ENCODE assay signal across 8 cellular contexts in the genomic region with DNA sequence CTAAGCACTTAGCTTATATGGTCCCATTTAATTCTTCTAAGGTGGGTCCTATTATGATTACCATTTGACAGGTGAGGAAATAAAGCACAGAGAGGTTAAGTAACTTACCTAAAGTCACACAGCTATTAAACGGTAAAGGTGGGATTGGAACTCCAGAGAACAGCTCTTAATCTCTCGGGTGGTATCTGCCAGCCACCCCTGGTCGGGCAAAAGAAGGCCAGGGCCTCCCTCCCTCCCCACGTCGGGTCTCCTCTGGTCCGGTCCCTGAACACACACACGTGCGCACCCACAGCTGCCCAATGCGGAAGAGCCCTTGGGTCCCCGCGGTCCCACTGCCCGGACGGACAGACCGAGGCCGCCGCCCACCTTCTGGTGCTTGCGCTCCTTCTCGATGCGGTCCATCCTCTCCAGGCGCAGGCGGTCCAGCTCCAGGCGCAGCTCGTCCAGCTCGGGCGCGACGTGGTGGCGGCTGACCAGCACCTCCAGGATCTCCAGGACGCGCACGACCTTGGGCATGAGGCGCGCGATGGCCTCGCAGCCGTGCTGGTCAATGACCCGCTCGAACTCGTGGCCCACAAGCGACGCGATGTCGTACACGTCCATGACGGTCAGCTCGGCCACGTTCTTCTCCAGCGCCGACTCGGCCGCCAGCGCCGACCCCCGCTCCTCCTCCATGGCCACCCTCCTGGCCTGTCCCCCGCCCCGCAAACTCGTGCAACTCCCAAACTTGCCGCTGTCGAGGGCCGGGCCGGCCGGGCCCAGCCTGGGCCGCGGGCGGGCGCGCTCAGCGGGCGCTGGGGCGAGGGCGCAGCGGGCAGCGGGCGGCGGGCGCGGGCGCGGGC. TPM values are rescaled to one million over a fixed set of nuclear protein-coding genes. Genes with fewer than 3 reads are reported as not detected.
DNase-seq lines count a peak whose midpoint lies in the region; ATAC-seq and TF ChIP-seq lines count a peak whose summit lies in the region.

No MANE protein-coding gene starts in this region.

- H3K27me3 Mint-ChIP-seq in activated naive CD8-positive, alpha-beta T cell treated with anti-CD3 and anti-CD28 coated beads, Interleukin-2, amount 10 ng/mL, durations not matched to agents 7 days and 5 days, result peaks cover 21% of the 10 kb centered on the region
- H3K27me3 Mint-ChIP-seq in osteocyte (ENCODE audit: unreplicated experiment), result peaks cover 3% of the 10 kb centered on the region

- ATAC-seq in activated naive CD8-positive, alpha-beta T cell treated with anti-CD3 and anti-CD28 coated beads, Interleukin-2, amount 10 ng/mL, durations not matched to agents 7 days and 5 days (ENCODE audit: low read depth), result no peak
- ATAC-seq in GM21576 (IDR thresholded peaks at IDR 0.05; ENCODE audit: unreplicated experiment), result no peak

- peak overlapping the region; percentile 16 for H3K27ac Mint-ChIP-seq in activated naive CD8-positive, alpha-beta T cell treated with anti-CD3 and anti-CD28 coated beads, Interleukin-2, amount 10 ng/mL, durations not matched to agents 7 days and 5 days
- H3K27ac Mint-ChIP-seq in osteocyte (ENCODE audit: unreplicated experiment), result peak overlapping the region; percentile 82

- H3K36me3 Mint-ChIP-seq in activated naive CD8-positive, alpha-beta T cell treated with anti-CD3 and anti-CD28 coated beads, Interleukin-2, amount 10 ng/mL, durations not matched to agents 7 days and 5 days, result peaks cover 2% of the 10 kb centered on the region
- H3K36me3 Mint-ChIP-seq in osteocyte (ENCODE audit: unreplicated experiment), result peaks cover 9% of the 10 kb centered on the region

- POLR2A ChIA-PET in activated naive CD8-positive, alpha-beta T cell treated with anti-CD3 and anti-CD28 coated beads, Interleukin-2, amount 10 ng/mL, durations not matched to agents 7 days and 5 days (lab: Charles Lee), result interaction anchor here (0.6 to 1.2 kb wide), 3 partner anchors 9 to 85 kb away, joined by 3 read pairs; a partner anchor contains a TSS

- TF ChIP-seq CTCF in GM12875 (IDR thresholded peaks at IDR 0.05; ENCODE audit: borderline replicate concordance, insufficient read depth, low read depth, low read length) (no peak), LNCaP clone FGC (IDR thresholded peaks at IDR 0.05; ENCODE audit: control insufficient read depth, extremely low read depth, insufficient read depth) (no peak), osteocyte (IDR thresholded peaks at IDR 0.05) (no peak)

- H3K4me1 Mint-ChIP-seq in activated naive CD8-positive, alpha-beta T cell treated with anti-CD3 and anti-CD28 coated beads, Interleukin-2, amount 10 ng/mL, durations not matched to agents 7 days and 5 days, result peaks cover 13% of the 10 kb centered on the region
- peaks cover 30% of the 10 kb centered on the region for H3K4me1 Mint-ChIP-seq in osteocyte (ENCODE audit: unreplicated experiment)

- peak; percentile 4 for DNase-seq in LNCaP clone FGC (ENCODE audit: low read depth)
- no peak for DNase-seq in activated naive CD8-positive, alpha-beta T cell treated with anti-CD3 and anti-CD28 coated beads, Interleukin-2, amount 10 ng/mL, durations not matched to agents 7 days and 5 days
- DNase-seq in cardiac septum (ENCODE audit: low spot score), result peak; percentile 78
- peak; percentile 85 for DNase-seq in osteocyte (ENCODE audit: extremely low spot score, unreplicated experiment)
- no peak for DNase-seq in NCI-H226
- DNase-seq in NCI-H446 (lab: John Stamatoyannopoulos, UW), result no peak

- intact Hi-C loops in cardiac septum (cut with DNase I), result loop anchor here (5.0 kb wide), 1 partner anchor 146 kb away; no protein-coding TSS in a partner anchor

- peak overlapping the region; percentile 53 for H3K4me3 ChIP-seq in GM12875 (ENCODE audit: low read depth, low read length)
- H3K4me3 ChIP-seq in LNCaP clone FGC (ENCODE audit: low read depth, low read length), result peak overlapping the region; percentile 63

- peak overlapping the region; percentile 79 for H3K4me3 Mint-ChIP-seq in activated naive CD8-positive, alpha-beta T cell treated with anti-CD3 and anti-CD28 coated beads, Interleukin-2, amount 10 ng/mL, durations not matched to agents 7 days and 5 days
- peak overlapping the region; percentile 84 for H3K4me3 Mint-ChIP-seq in osteocyte (ENCODE audit: unreplicated experiment)

- H3K9me3 Mint-ChIP-seq in activated naive CD8-positive, alpha-beta T cell treated with anti-CD3 and anti-CD28 coated beads, Interleukin-2, amount 10 ng/mL, durations not matched to agents 7 days and 5 days, result no peaks in the 10 kb centered on the region
- no peaks in the 10 kb centered on the region for H3K9me3 Mint-ChIP-seq in osteocyte (ENCODE audit: unreplicated experiment)

RNA-seq across cellular contexts. Expression of a gene that starts 0.5 kb away (rescaled TPM):
- total RNA-seq in activated naive CD8-positive, alpha-beta T cell treated with anti-CD3 and anti-CD28 coated beads, Interleukin-2, amount 10 ng/mL, durations not matched to agents 7 days and 5 days, result 1 to 10 TPM; 2.2 to 2.9 TPM
- total RNA-seq in cardiac septum (85.3 TPM), osteocyte (34.2 and 35.1 TPM in 2 replicates)

RNA-seq across cellular contexts. Expression of a gene that starts 51.3 kb away (rescaled TPM):
- total RNA-seq in activated naive CD8-positive, alpha-beta T cell treated with anti-CD3 and anti-CD28 coated beads, Interleukin-2, amount 10 ng/mL, durations not matched to agents 7 days and 5 days, result 100 to 1,000 TPM; 109 to 127 TPM
- 150 TPM for total RNA-seq in cardiac septum
- total RNA-seq in osteocyte, result 285 and 304 TPM in 2 replicates

Comparison
In these comparisons a context has a peak if more than half of its experiments do, and no peak if none do; other contexts are left out.
1. DNase-seq: peak in LNCaP clone FGC (single experiment), cardiac septum (single experiment) and osteocyte (single experiment); none in activated naive CD8-positive, alpha-beta T cell treated with anti-CD3 and anti-CD28 coated beads, Interleukin-2, amount 10 ng/mL, durations not matched to agents 7 days and 5 days (single experiment), NCI-H226 (single experiment) and NCI-H446 (0 of 2).